23 cellular contexts compared by ENCODE assay signal in genomic region chr2:208799397-208799796, GRCh38.
"Had no signal": no experiment of that assay in that cellular context is flagged by ENCODE, and none has a peak within 500 bp of the region (broad histone marks: within the 10 kb centered on the region; RNA-seq: fewer than 3 reads in every experiment).

No MANE protein-coding gene starts in this region.

- H3K4me1 ChIP-seq: Peyer's patch, SJCRH30 had no signal

- H3K27me3 ChIP-seq: MG63, Peyer's patch, SJCRH30 had no signal

- ATAC-seq: HepG2, Right ventricle myocardium inferior, SK-N-SH treated with all-trans-retinoic acid at 6 μM for 48 hours had no signal

- H2AFZ ChIP-seq: PC-9 had no signal

- H3K9me3 ChIP-seq: MG63, Peyer's patch, SJCRH30 had no signal

- DNase-seq: IMR-90; Karpas-422; KG1; MG63; NCI-H1092 treated with DMSO at 0.1 percent for 48 hours; NCI-H1436; NCI-H187; NCI-H2029; NCI-H2081 treated with DMSO at 0.1 percent for 48 hours; NCI-H226; NCI-H446; NCI-H510A; NCI-H69; NCI-H774; NK-92 treated with Interleukin-12 subunit alpha and Interleukin-12 subunit beta, amount 100 ng/mL, for 24 hours; OCI-M1; PC-9; Peyer's patch; SHP77 treated with DMSO at 0.1 percent for 48 hours; SJCRH30 had no signal

- H3K27ac ChIP-seq: PC-9, Peyer's patch, SJCRH30 had no signal

- H3K4me3 ChIP-seq: MG63, PC-9, Peyer's patch, SJCRH30 had no signal

- H3K36me3 ChIP-seq: MG63, Peyer's patch, SJCRH30 had no signal

- H3K4me2 ChIP-seq: PC-9 had no signal
